ENCODE assay signal across 7 cellular contexts in the genomic region with DNA sequence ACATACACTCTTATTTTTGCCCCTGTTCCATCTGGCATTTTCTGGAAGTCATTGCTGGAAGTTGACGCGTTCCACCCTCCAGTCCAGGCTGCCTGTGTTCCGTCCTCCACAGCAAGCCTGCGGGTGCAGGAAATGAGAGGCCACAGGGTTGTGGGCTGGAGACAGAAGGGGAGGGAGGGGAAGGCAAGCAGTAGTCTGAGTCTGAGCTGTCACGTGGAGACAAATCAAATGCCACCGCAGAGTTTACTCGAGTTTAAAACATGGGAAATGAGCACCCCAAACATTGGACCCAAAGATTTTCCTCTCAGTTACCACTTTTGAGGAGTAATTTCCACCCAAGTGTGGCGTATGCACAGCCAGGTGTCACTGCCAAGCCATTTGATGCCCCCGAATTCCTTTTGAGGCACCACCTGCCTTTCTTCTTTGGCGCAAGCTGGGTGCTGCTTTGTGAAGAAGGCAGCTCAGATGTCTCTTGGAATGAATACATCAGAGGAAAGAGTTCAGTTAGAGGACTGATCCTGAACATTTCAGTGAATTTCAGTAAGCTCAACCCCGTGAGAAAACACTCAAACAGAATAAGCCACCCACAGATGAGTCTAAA.
A peak's percentile ranks its signal among the peaks of the same experiment; 100 is the strongest.
DNase-seq lines count a peak whose midpoint lies in the region; ATAC-seq and TF ChIP-seq lines count a peak whose summit lies in the region.

No MANE protein-coding gene starts in this region.

- peak; percentile 48 for DNase-seq in NCI-H2171 treated with DMSO at 0.1 percent for 48 hours (lab: John Stamatoyannopoulos, UW)
- DNase-seq in activated T-cell treated with anti-CD3 and anti-CD28 coated beads for 4 hours: peak; percentile 33
- DNase-seq in cardiac muscle cell (ENCODE audit: low read depth in 1 of 2, low spot score in 1 of 2): peak; percentile 28 to 67
- peak; percentile 48 to 51 for DNase-seq in stimulated activated CD4-positive, alpha-beta T cell treated with anti-CD3 and anti-CD28 coated beads, Interleukin-2, amount 100 ng/mL, for 48 hours
- DNase-seq in OCI-M2 (lab: John Stamatoyannopoulos, UW; ENCODE audit: unreplicated experiment): no peak
- DNase-seq in dorsolateral prefrontal cortex: no peak

- H3K4me3 ChIP-seq in cardiac muscle cell: no peak overlapping the region
- H3K4me3 ChIP-seq in dorsolateral prefrontal cortex: no peak overlapping the region

- H3K27ac ChIP-seq in cardiac muscle cell (no peak overlapping the region), dorsolateral prefrontal cortex (no peak overlapping the region)

- ATAC-seq in HG02973 (IDR thresholded peaks at IDR 0.05; ENCODE audit: unreplicated experiment): no peak

- intact Hi-C loops in dorsolateral prefrontal cortex (cut with DNase I): no loop called here

- no peaks in the 10 kb centered on the region for H3K36me3 ChIP-seq in cardiac muscle cell

- no peaks in the 10 kb centered on the region for H3K9me3 ChIP-seq in cardiac muscle cell (ENCODE audit: low read depth)

- H3K4me1 ChIP-seq in cardiac muscle cell (ENCODE audit: low read depth): peaks cover 5% of the 10 kb centered on the region

- TF ChIP-seq CTCF in cardiac muscle cell (IDR thresholded peaks at IDR 0.05; ENCODE audit: low read depth, low read length) (no peak), dorsolateral prefrontal cortex (IDR thresholded peaks at IDR 0.05 in 54 of 56, conservative IDR thresholded peaks at IDR 0.05 in 2 of 56; ENCODE audit: low read depth in 1 of 56, partially characterized antibody in 56 of 56) (no peak)

- no peaks in the 10 kb centered on the region for H3K27me3 ChIP-seq in cardiac muscle cell
- peaks cover 0 to 7% (median 0%) of the 10 kb centered on the region in 45 donors for H3K27me3 ChIP-seq in dorsolateral prefrontal cortex

Comparison
In these comparisons a context has a peak if more than half of its experiments do, and no peak if none do; other contexts are left out.
1. DNase-seq: peak in NCI-H2171 treated with DMSO at 0.1 percent for 48 hours (single experiment), activated T-cell treated with anti-CD3 and anti-CD28 coated beads for 4 hours (single experiment), cardiac muscle cell (2 of 2) and stimulated activated CD4-positive, alpha-beta T cell treated with anti-CD3 and anti-CD28 coated beads, Interleukin-2, amount 100 ng/mL, for 48 hours (2 of 2); none in OCI-M2 (single experiment) and dorsolateral prefrontal cortex (0 of 10).